1 cellular context compared by ENCODE assay signal in the genomic region with DNA sequence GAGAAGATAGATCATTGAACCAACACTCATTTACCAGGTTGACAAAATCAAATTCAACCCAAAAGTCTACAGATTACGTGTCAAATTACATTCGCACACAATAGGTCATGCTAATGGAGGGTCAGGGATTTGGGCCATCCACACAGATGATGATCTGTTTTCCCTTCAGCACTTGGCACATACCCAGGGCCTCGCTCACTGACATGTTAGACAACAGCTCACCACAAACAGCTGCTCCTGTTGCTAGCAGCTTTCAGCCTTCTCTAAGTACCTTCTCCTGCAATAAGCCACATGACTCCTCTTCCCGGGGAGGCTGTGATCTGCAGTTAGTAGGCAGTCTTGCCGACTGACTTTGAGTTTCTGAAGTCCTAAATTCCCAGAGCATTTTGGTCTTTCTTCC.
A peak's percentile ranks its signal among the peaks of the same experiment; 100 is the strongest.
TF ChIP-seq lines count a peak whose summit lies in the region.

No MANE protein-coding gene starts in this region.

TF ChIP-seq in HEK293, 187 proteins besides CTCF, POLR2A, EP300 and RAD21 (continued from another document):
- TF ChIP-seq, protein P1, sequence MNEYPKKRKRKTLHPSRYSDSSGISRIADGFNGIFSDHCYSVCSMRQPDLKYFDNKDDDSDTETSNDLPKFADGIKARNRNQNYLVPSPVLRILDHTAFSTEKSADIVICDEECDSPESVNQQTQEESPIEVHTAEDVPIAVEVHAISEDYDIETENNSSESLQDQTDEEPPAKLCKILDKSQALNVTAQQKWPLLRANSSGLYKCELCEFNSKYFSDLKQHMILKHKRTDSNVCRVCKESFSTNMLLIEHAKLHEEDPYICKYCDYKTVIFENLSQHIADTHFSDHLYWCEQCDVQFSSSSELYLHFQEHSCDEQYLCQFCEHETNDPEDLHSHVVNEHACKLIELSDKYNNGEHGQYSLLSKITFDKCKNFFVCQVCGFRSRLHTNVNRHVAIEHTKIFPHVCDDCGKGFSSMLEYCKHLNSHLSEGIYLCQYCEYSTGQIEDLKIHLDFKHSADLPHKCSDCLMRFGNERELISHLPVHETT (tag by site-specific recombination; IDR thresholded peaks at IDR 0.05), result 0 out of 2 replicates have a peak, but pooled peaks have one; percentile 54
- TF ChIP-seq, protein P2, sequence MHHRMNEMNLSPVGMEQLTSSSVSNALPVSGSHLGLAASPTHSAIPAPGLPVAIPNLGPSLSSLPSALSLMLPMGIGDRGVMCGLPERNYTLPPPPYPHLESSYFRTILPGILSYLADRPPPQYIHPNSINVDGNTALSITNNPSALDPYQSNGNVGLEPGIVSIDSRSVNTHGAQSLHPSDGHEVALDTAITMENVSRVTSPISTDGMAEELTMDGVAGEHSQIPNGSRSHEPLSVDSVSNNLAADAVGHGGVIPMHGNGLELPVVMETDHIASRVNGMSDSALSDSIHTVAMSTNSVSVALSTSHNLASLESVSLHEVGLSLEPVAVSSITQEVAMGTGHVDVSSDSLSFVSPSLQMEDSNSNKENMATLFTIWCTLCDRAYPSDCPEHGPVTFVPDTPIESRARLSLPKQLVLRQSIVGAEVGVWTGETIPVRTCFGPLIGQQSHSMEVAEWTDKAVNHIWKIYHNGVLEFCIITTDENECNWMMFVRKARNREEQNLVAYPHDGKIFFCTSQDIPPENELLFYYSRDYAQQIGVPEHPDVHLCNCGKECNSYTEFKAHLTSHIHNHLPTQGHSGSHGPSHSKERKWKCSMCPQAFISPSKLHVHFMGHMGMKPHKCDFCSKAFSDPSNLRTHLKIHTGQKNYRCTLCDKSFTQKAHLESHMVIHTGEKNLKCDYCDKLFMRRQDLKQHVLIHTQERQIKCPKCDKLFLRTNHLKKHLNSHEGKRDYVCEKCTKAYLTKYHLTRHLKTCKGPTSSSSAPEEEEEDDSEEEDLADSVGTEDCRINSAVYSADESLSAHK (tag by site-specific recombination; IDR thresholded peaks at IDR 0.05), result 0 out of 2 replicates have a peak, but pooled peaks have one; percentile 50
- TF ChIP-seq ZNF394 (tag by site-specific recombination; IDR thresholded peaks at IDR 0.05; ENCODE audit: borderline replicate concordance) (peak; percentile 82; the same call in 1 of the 2 replicates), PATZ1 (tag by site-specific recombination; IDR thresholded peaks at IDR 0.05) (peak; percentile 42; the same call in 1 of the 2 replicates), ZBTB44 (tag by site-specific recombination; IDR thresholded peaks at IDR 0.05) (peak; percentile 89; the same call in 1 of the 2 replicates), ZEB2 (tag by site-specific recombination; IDR thresholded peaks at IDR 0.05) (peak; percentile 82), KLF7 (tag by site-specific recombination; IDR thresholded peaks at IDR 0.05; ENCODE audit: borderline replicate concordance) (no peak), GLIS1 (tag by site-specific recombination; IDR thresholded peaks at IDR 0.05) (peak; percentile 38; the same call in 1 of the 2 replicates), KLF10 (tag by site-specific recombination; IDR thresholded peaks at IDR 0.05) (no peak), ZNF544 (tag by site-specific recombination; IDR thresholded peaks at IDR 0.05) (no peak), ZNF24 (tag by site-specific recombination; IDR thresholded peaks at IDR 0.05) (peak; percentile 84), ZNF660 (tag by site-specific recombination; IDR thresholded peaks at IDR 0.05) (peak; percentile 92), ZNF184 (tag by site-specific recombination; IDR thresholded peaks at IDR 0.05) (no peak), ZBTB1 (tag by site-specific recombination; IDR thresholded peaks at IDR 0.05) (no peak), ZNF670 (tag by site-specific recombination; IDR thresholded peaks at IDR 0.05; ENCODE audit: low read depth) (no peak), ZNF175 (tag by site-specific recombination; IDR thresholded peaks at IDR 0.05) (no peak), ZBTB7A (tag by site-specific recombination; IDR thresholded peaks at IDR 0.05; ENCODE audit: low read depth) (no peak), ZNF530 (tag by site-specific recombination; IDR thresholded peaks at IDR 0.05; ENCODE audit: low read depth) (no peak)
- TF ChIP-seq, protein P3, sequence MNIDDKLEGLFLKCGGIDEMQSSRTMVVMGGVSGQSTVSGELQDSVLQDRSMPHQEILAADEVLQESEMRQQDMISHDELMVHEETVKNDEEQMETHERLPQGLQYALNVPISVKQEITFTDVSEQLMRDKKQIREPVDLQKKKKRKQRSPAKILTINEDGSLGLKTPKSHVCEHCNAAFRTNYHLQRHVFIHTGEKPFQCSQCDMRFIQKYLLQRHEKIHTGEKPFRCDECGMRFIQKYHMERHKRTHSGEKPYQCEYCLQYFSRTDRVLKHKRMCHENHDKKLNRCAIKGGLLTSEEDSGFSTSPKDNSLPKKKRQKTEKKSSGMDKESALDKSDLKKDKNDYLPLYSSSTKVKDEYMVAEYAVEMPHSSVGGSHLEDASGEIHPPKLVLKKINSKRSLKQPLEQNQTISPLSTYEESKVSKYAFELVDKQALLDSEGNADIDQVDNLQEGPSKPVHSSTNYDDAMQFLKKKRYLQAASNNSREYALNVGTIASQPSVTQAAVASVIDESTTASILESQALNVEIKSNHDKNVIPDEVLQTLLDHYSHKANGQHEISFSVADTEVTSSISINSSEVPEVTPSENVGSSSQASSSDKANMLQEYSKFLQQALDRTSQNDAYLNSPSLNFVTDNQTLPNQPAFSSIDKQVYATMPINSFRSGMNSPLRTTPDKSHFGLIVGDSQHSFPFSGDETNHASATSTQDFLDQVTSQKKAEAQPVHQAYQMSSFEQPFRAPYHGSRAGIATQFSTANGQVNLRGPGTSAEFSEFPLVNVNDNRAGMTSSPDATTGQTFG (tag by site-specific recombination; IDR thresholded peaks at IDR 0.05; ENCODE audit: borderline replicate concordance), result no peak
- TF ChIP-seq, protein P4, sequence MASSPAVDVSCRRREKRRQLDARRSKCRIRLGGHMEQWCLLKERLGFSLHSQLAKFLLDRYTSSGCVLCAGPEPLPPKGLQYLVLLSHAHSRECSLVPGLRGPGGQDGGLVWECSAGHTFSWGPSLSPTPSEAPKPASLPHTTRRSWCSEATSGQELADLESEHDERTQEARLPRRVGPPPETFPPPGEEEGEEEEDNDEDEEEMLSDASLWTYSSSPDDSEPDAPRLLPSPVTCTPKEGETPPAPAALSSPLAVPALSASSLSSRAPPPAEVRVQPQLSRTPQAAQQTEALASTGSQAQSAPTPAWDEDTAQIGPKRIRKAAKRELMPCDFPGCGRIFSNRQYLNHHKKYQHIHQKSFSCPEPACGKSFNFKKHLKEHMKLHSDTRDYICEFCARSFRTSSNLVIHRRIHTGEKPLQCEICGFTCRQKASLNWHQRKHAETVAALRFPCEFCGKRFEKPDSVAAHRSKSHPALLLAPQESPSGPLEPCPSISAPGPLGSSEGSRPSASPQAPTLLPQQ (tag by site-specific recombination; IDR thresholded peaks at IDR 0.05), result peak; percentile 31; the same call in 1 of the 2 replicates
TF ChIP-seq in HEK293: peak in this region for 38.
